Comparison of ENCODE assay signal across 8 cellular contexts in the genomic region with DNA sequence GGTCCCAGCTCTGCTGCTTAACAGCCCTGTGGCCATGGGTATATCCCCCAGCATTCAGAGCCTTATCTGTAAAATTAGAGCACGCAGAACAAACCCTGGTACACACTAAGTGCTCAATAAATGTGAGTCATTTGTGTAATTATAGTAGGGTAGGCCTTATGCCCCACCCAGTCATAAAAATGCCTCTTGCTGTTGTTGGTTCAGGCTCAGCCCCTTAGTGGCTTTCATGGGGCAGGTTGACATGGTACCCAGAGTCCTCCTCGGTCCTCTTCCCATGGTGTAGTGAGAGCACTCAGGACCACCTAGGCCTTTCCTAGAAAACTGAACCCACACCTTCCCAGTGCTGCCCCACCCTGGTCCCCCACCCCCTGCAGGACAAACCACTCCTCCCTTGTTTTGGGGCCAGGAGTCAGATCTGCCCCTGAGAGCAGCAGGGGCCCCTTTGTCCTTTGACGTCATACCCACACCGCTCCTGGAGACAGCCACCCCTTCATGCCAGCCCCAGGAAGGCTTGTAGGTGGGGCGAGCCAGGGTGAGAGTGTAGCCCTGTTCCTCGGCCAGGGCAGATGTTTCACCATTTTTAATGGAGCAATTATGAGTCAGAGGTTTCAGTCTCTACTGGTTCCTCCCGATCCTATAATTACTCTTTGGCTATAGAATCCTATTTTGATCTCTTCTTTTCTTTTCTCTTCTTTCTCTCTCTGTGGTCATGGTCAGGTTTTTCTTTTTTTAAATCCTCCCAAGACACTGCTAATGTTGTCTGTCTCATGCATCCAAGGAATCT. TPM values are rescaled to one million over a fixed set of nuclear protein-coding genes. Genes with fewer than 3 reads are reported as not detected.
DNase-seq lines count a peak whose midpoint lies in the region; ATAC-seq and TF ChIP-seq lines count a peak whose summit lies in the region.

No MANE protein-coding gene starts in this region.

- H3K36me3 ChIP-seq in ACC112 (ENCODE audit: insufficient read depth, low read length) (peaks cover 4% of the 10 kb centered on the region; the same call in 1 of the 2 replicates), GM23338 (ENCODE audit: insufficient read depth) (no peaks in the 10 kb centered on the region; the same call in 1 of the 2 replicates), lower lobe of right lung (peaks cover 3% of the 10 kb centered on the region)

- H3K27ac Mint-ChIP-seq in GM23338 (peak overlapping the region; percentile 99), type B pancreatic cell (peak overlapping the region; percentile 100)

- H3K9me3 Mint-ChIP-seq in GM23338 = peaks cover 5% of the 10 kb centered on the region; the same call in 1 of the 3 replicates
- H3K9me3 Mint-ChIP-seq in type B pancreatic cell = peaks cover 16% of the 10 kb centered on the region

- no peaks in the 10 kb centered on the region for H3K9me2 ChIP-seq in GM23338 (ENCODE audit: insufficient read depth)

- peak overlapping the region; percentile 66 for H3K4me2 ChIP-seq in GM23338

- H3K79me2 ChIP-seq in ACC112 (ENCODE audit: control insufficient read depth, insufficient read depth, low read length, unreplicated experiment) (peaks cover 82% of the 10 kb centered on the region), GM23338 (replicated peaks; ENCODE audit: insufficient read depth) (peaks cover 93% of the 10 kb centered on the region)

- no peaks in the 10 kb centered on the region for H3K9me3 ChIP-seq in lower lobe of right lung

- H4K20me1 ChIP-seq in GM23338 (replicated peaks; ENCODE audit: insufficient read depth) = peaks cover under 1% of the 10 kb centered on the region; the same call in 1 of the 2 replicates

- H3K4me1 ChIP-seq in ACC112 (ENCODE audit: control insufficient read depth, insufficient read depth, low read length, unreplicated experiment) (peaks cover 67% of the 10 kb centered on the region), GM23338 (ENCODE audit: insufficient read depth) (peaks cover 51% of the 10 kb centered on the region), lower lobe of right lung (peaks cover 97% of the 10 kb centered on the region)

- intact Hi-C loops in lower lobe of right lung (cut with DNase I) = no loop called here

- H3K4me1 Mint-ChIP-seq in GM23338 (peaks cover 72% of the 10 kb centered on the region), type B pancreatic cell (ENCODE audit: unreplicated experiment) (peaks cover 60% of the 10 kb centered on the region)

- H2AFZ ChIP-seq in ACC112 (ENCODE audit: low read length, unreplicated experiment) (no peak overlapping the region), GM23338 (no peak overlapping the region)

- H3K4me3 Mint-ChIP-seq in GM23338 (peak overlapping the region; percentile 44; the same call in 1 of the 3 replicates), type B pancreatic cell (peak overlapping the region; percentile 75)

- DNase-seq in GM23338 (ENCODE audit: low spot score) (no peak), RPMI8226 (peak; percentile 70), lower lobe of right lung (peak; percentile 80), type B pancreatic cell (ENCODE audit: extremely low spot score, unreplicated experiment) (no peak), putamen (ENCODE audit: low spot score) (no peak)
- DNase-seq in central memory CD4-positive, alpha-beta T cell = peak; percentile 50

- TF ChIP-seq CTCF in GM23338 (conservative IDR thresholded peaks at IDR 0.05; ENCODE audit: low read depth in 2 of 2) (no peak), lower lobe of right lung (IDR thresholded peaks at IDR 0.05) (no peak), type B pancreatic cell (conservative IDR thresholded peaks at IDR 0.05) (no peak)

- peak overlapping the region; percentile 43 for H3K4me3 ChIP-seq in ACC112 (ENCODE audit: low read depth, low read length)
- no peak overlapping the region for H3K4me3 ChIP-seq in GM23338
- no peak overlapping the region for H3K4me3 ChIP-seq in lower lobe of right lung

- ATAC-seq in GM23338 (peak; percentile 14), lower lobe of right lung (peak; percentile 75 to 78), HG03196 (IDR thresholded peaks at IDR 0.05; ENCODE audit: unreplicated experiment) (no peak)

- H3K27me3 Mint-ChIP-seq in GM23338 (ENCODE audit: insufficient read depth, low read depth, poor library complexity) = peaks cover 17% of the 10 kb centered on the region
- H3K27me3 Mint-ChIP-seq in type B pancreatic cell = no peaks in the 10 kb centered on the region

- H3F3A ChIP-seq in GM23338 (replicated peaks; ENCODE audit: low read depth) = peaks cover 21% of the 10 kb centered on the region; the same call in 1 of the 2 replicates

- H3K27me3 ChIP-seq in ACC112 (ENCODE audit: insufficient read depth, low read length) = no peaks in the 10 kb centered on the region
- H3K27me3 ChIP-seq in GM23338 (ENCODE audit: insufficient read depth) = no peaks in the 10 kb centered on the region
- H3K27me3 ChIP-seq in lower lobe of right lung (ENCODE audit: low read depth) = no peaks in the 10 kb centered on the region

- H3K27ac ChIP-seq in ACC112 (ENCODE audit: low read depth, low read length) (peak overlapping the region; percentile 99), GM23338 (ENCODE audit: low read depth) (peak overlapping the region; percentile 99), lower lobe of right lung (peak overlapping the region; percentile 91)

- H3K36me3 Mint-ChIP-seq in GM23338 (ENCODE audit: low read depth) = peaks cover 46% of the 10 kb centered on the region
- H3K36me3 Mint-ChIP-seq in type B pancreatic cell = peaks cover 38% of the 10 kb centered on the region

TF ChIP-seq in GM23338, 12 proteins besides CTCF, POLR2A, EP300 and RAD21 (continues in another document):
- TF ChIP-seq EZH2 (IDR thresholded peaks at IDR 0.05; ENCODE audit: low read depth, unreplicated experiment) (no peak), ETS1 (IDR thresholded peaks at IDR 0.05) (no peak), ZNF331 (CRISPR knock-in tag; IDR thresholded peaks at IDR 0.05; ENCODE audit: low read depth) (no peak), JUNB (IDR thresholded peaks at IDR 0.05; ENCODE audit: unreplicated experiment) (no peak), ZNF114 (CRISPR knock-in tag; IDR thresholded peaks at IDR 0.05) (no peak)
- TF ChIP-seq, protein P1, sequence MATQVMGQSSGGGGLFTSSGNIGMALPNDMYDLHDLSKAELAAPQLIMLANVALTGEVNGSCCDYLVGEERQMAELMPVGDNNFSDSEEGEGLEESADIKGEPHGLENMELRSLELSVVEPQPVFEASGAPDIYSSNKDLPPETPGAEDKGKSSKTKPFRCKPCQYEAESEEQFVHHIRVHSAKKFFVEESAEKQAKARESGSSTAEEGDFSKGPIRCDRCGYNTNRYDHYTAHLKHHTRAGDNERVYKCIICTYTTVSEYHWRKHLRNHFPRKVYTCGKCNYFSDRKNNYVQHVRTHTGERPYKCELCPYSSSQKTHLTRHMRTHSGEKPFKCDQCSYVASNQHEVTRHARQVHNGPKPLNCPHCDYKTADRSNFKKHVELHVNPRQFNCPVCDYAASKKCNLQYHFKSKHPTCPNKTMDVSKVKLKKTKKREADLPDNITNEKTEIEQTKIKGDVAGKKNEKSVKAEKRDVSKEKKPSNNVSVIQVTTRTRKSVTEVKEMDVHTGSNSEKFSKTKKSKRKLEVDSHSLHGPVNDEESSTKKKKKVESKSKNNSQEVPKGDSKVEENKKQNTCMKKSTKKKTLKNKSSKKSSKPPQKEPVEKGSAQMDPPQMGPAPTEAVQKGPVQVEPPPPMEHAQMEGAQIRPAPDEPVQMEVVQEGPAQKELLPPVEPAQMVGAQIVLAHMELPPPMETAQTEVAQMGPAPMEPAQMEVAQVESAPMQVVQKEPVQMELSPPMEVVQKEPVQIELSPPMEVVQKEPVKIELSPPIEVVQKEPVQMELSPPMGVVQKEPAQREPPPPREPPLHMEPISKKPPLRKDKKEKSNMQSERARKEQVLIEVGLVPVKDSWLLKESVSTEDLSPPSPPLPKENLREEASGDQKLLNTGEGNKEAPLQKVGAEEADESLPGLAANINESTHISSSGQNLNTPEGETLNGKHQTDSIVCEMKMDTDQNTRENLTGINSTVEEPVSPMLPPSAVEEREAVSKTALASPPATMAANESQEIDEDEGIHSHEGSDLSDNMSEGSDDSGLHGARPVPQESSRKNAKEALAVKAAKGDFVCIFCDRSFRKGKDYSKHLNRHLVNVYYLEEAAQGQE (IDR thresholded peaks at IDR 0.05; ENCODE audit: unreplicated experiment) = no peak

RNA-seq across cellular contexts. Expression of gene ACTN4, which starts 36.8 kb away (rescaled TPM):
- total RNA-seq in GM23338 (2014; rRNA removed; shearing (Covaris generic)) = 379 and 427 TPM in 2 replicates
- polyA plus RNA-seq in GM23338 (2016; fragmentation: Nextera tagmentation; extraction: Ambion mirVana) = 54.6 and 68.9 TPM in 2 replicates
- total RNA-seq in lower lobe of right lung = 454 TPM
- total RNA-seq in type B pancreatic cell (ENCODE audit: low replicate concordance) = 475 and 776 TPM in 2 replicates

Comparison
In these comparisons a context has a peak if more than half of its experiments do, and no peak if none do; other contexts are left out.
1. DNase-seq: peak in RPMI8226 (single experiment), central memory CD4-positive, alpha-beta T cell (single experiment) and lower lobe of right lung (single experiment); none in GM23338 (single experiment), type B pancreatic cell (single experiment) and putamen (single experiment).
2. Peak in every context shown above with its lines, with median percentiles within 50 percentile points of each other: H3K27ac ChIP-seq.